7 cellular contexts compared by ENCODE assay signal in genomic region chr17:41160190-41160589, GRCh38. TPM values are rescaled to one million over a fixed set of nuclear protein-coding genes. Genes with fewer than 3 reads are reported as not detected.
"Had no signal": no experiment of that assay in that cellular context is flagged by ENCODE, and none has a peak within 500 bp of the region (broad histone marks: within the 10 kb centered on the region; RNA-seq: fewer than 3 reads in every experiment).

No MANE protein-coding gene starts in this region.

RNA-seq across cellular contexts. Expression of gene KRTAP4-4, which starts 0.4 kb away (rescaled TPM):
- total RNA-seq: GM23248, GM23338, H1, H4, H7, H9, HFFc6 had no signal
- polyA plus RNA-seq: GM23248, GM23338, H1 had no signal

RNA-seq across cellular contexts. Expression of gene KRTAP4-3, which starts 7.8 kb away (rescaled TPM):
- total RNA-seq: GM23248, GM23338, H1, H4, H7, H9, HFFc6 had no signal
- polyA plus RNA-seq: GM23248, GM23338, H1 had no signal

RNA-seq across cellular contexts. Expression of gene KRTAP4-5, which starts 10.6 kb away (rescaled TPM):
- total RNA-seq: GM23248, GM23338, H1, H4, H7, H9, HFFc6 had no signal
- polyA plus RNA-seq: GM23248, GM23338, H1 had no signal

RNA-seq across cellular contexts. Expression of gene KRTAP4-2, which starts 17.8 kb away (rescaled TPM):
- total RNA-seq: GM23248, GM23338, H1, H4, H7, H9, HFFc6 had no signal
- polyA plus RNA-seq: GM23248, GM23338, H1 had no signal

RNA-seq across cellular contexts. Expression of gene KRTAP4-6, which starts 19.8 kb away (rescaled TPM):
- total RNA-seq: GM23248, GM23338, H1, H4, H7, H9, HFFc6 had no signal
- polyA plus RNA-seq: GM23248, GM23338, H1 had no signal
